In the genomic region with DNA sequence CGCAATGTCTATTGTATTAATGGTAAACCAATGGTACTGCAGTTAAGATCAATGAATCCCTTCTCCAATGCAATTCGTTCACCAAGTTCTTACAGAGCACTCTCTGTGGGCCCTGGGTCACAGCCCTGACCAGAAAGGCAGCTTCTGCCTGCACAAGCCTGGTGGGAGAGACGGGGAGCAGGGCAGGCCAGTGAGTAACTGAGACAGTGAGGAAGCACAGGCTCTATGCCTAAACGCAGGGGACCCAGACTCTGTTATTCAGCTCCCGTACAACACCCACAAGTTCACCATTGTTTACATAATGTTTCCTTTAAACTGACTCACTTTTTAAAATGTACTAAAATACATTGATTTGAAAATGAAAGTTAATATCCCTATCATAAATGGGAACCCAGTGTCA, we compare ENCODE assay signal across 11 cellular contexts. TPM values are rescaled to one million over a fixed set of nuclear protein-coding genes. Genes with fewer than 3 reads are reported as not detected.
DNase-seq lines count a peak whose midpoint lies in the region; ATAC-seq and TF ChIP-seq lines count a peak whose summit lies in the region.
"Had no signal": no experiment of that assay in that cellular context is flagged by ENCODE, and none has a peak within 500 bp of the region (broad histone marks: within the 10 kb centered on the region; RNA-seq: fewer than 3 reads in every experiment).

No MANE protein-coding gene starts in this region.

- intact Hi-C loops in stomach (cut with DNase I; ENCODE audit: low total_unique reads): loop anchor here (10.0 kb wide), 1 partner anchor 129 kb away; no protein-coding TSS in a partner anchor

- no peaks in the 10 kb centered on the region for H3K9me3 Mint-ChIP-seq in activated naive CD4-positive, alpha-beta T cell treated with anti-CD3 and anti-CD28 coated beads, Interleukin-2, amount 50 U/mL, for 24 hours
- H3K9me3 Mint-ChIP-seq in activated T-helper 17 cell treated with anti-CD3 and anti-CD28 coated beads, Interleukin-2, amount 50 U/mL, for 72 hours: peaks cover 4% of the 10 kb centered on the region

- no peak overlapping the region for H3K4me2 ChIP-seq in Karpas-422 (ENCODE audit: low read depth, low read length, poor library complexity, severe bottlenecking)

- H4K20me1 ChIP-seq in Karpas-422 (ENCODE audit: insufficient read depth, low read depth, low read length): no peaks in the 10 kb centered on the region

- 65 to 75% (median 74%) methylated on average over 5 of the region's 5 CpGs for WGBS in stomach, 5 donors

- H3K9me2 ChIP-seq in Karpas-422 (replicated peaks; ENCODE audit: insufficient read depth, low read length): no peaks in the 10 kb centered on the region

- peak overlapping the region; percentile 81 for H3K27ac Mint-ChIP-seq in activated naive CD4-positive, alpha-beta T cell treated with anti-CD3 and anti-CD28 coated beads, Interleukin-2, amount 50 U/mL, for 24 hours
- peak overlapping the region; percentile 78 for H3K27ac Mint-ChIP-seq in activated T-helper 17 cell treated with anti-CD3 and anti-CD28 coated beads, Interleukin-2, amount 50 U/mL, for 72 hours

- peaks cover 19% of the 10 kb centered on the region for H3K4me1 Mint-ChIP-seq in activated naive CD4-positive, alpha-beta T cell treated with anti-CD3 and anti-CD28 coated beads, Interleukin-2, amount 50 U/mL, for 24 hours
- H3K4me1 Mint-ChIP-seq in activated T-helper 17 cell treated with anti-CD3 and anti-CD28 coated beads, Interleukin-2, amount 50 U/mL, for 72 hours: peaks cover 14% of the 10 kb centered on the region

- TF ChIP-seq POLR2A in stomach (IDR thresholded peaks at IDR 0.05): no peak

- no peaks in the 10 kb centered on the region for H3K27me3 Mint-ChIP-seq in activated naive CD4-positive, alpha-beta T cell treated with anti-CD3 and anti-CD28 coated beads, Interleukin-2, amount 50 U/mL, for 24 hours
- H3K27me3 Mint-ChIP-seq in activated T-helper 17 cell treated with anti-CD3 and anti-CD28 coated beads, Interleukin-2, amount 50 U/mL, for 72 hours: no peaks in the 10 kb centered on the region

- peak overlapping the region; percentile 72 for H3K4me3 Mint-ChIP-seq in activated naive CD4-positive, alpha-beta T cell treated with anti-CD3 and anti-CD28 coated beads, Interleukin-2, amount 50 U/mL, for 24 hours
- peak overlapping the region; percentile 57 for H3K4me3 Mint-ChIP-seq in activated T-helper 17 cell treated with anti-CD3 and anti-CD28 coated beads, Interleukin-2, amount 50 U/mL, for 72 hours

- H3K4me1 ChIP-seq in stomach (peaks cover 0 to 23% (median 7%) of the 10 kb centered on the region in 4 donors), Karpas-422 (ENCODE audit: low read length) (no peaks in the 10 kb centered on the region)
- H3K4me1 ChIP-seq: foreskin keratinocyte, uterus had no signal

- H3K9ac ChIP-seq in Karpas-422 (ENCODE audit: low read length): no peak overlapping the region

- H3K4me3 ChIP-seq in stomach (no peak overlapping the region), Karpas-422 (ENCODE audit: low read length) (no peak overlapping the region)
- H3K4me3 ChIP-seq: uterus had no signal

- no peaks in the 10 kb centered on the region for H3K9me3 ChIP-seq in stomach
- no peaks in the 10 kb centered on the region for H3K9me3 ChIP-seq in Karpas-422 (ENCODE audit: low read length)
- H3K9me3 ChIP-seq: uterus had no signal

- no peaks in the 10 kb centered on the region for H3K79me2 ChIP-seq in Karpas-422 (ENCODE audit: low read length)

- H3K27ac ChIP-seq in stomach: peak overlapping the region in 3 of 5 donors; percentile 10 to 24 (median 10)
- H3K27ac ChIP-seq in Karpas-422 (ENCODE audit: low read length): no peak overlapping the region
- H3K27ac ChIP-seq: foreskin keratinocyte, uterus had no signal

- H3K36me3 ChIP-seq in stomach (peaks cover 6 to 52% (median 47%) of the 10 kb centered on the region in 4 donors), Karpas-422 (ENCODE audit: insufficient read depth, low read length) (no peaks in the 10 kb centered on the region)
- H3K36me3 ChIP-seq: uterus had no signal

- peak; percentile 59 for ATAC-seq in activated T-helper 17 cell treated with anti-CD3 and anti-CD28 coated beads, Interleukin-2, amount 50 U/mL, for 72 hours (replicated peaks)

- peaks cover 2% of the 10 kb centered on the region for H3K36me3 Mint-ChIP-seq in activated naive CD4-positive, alpha-beta T cell treated with anti-CD3 and anti-CD28 coated beads, Interleukin-2, amount 50 U/mL, for 24 hours
- no peaks in the 10 kb centered on the region for H3K36me3 Mint-ChIP-seq in activated T-helper 17 cell treated with anti-CD3 and anti-CD28 coated beads, Interleukin-2, amount 50 U/mL, for 72 hours (ENCODE audit: low read depth)

- no peak for TF ChIP-seq CTCF in stomach (IDR thresholded peaks at IDR 0.05)

- H2AFZ ChIP-seq in Karpas-422 (ENCODE audit: low read length): no peak overlapping the region

- no peaks in the 10 kb centered on the region for H3K27me3 ChIP-seq in stomach
- H3K27me3 ChIP-seq in Karpas-422 (ENCODE audit: low read length): no peaks in the 10 kb centered on the region
- H3K27me3 ChIP-seq: foreskin keratinocyte, uterus had no signal

- no peak for TF ChIP-seq EP300 in stomach (IDR thresholded peaks at IDR 0.05)

- no peak for DNase-seq in activated naive CD4-positive, alpha-beta T cell (lab: John Stamatoyannopoulos, UW)
- peak; percentile 69 for DNase-seq in iris pigment epithelial cell (ENCODE audit: low read depth)
- DNase-seq in stomach: no peak
- no peak for DNase-seq in Karpas-422
- DNase-seq in foreskin melanocyte: no peak
- DNase-seq in central memory CD4-positive, alpha-beta T cell: no peak
- DNase-seq: activated CD4-positive, CD25-positive, alpha-beta regulatory T cell treated with anti-CD3 and anti-CD28 coated beads, Interleukin-2, amount 50 U/mL, for 72 hours; uterus had no signal

RNA-seq across cellular contexts. Expression of gene CTSL, which starts 40.5 kb away (rescaled TPM):
- total RNA-seq in activated T-helper 17 cell treated with anti-CD3 and anti-CD28 coated beads, Interleukin-2, amount 50 U/mL, for 72 hours: 10 to 100 TPM; 13.2 to 43.0 TPM
- 100 to 1,000 TPM in 1 of 5 donors, 10 to 100 TPM in 3, 1 to 10 TPM in 1; 4.9 to 104 (median 22.2) TPM for total RNA-seq in stomach
- polyA plus RNA-seq in stomach: 10 to 100 TPM; 18.6 to 48.9 (median 46.6) TPM
- total RNA-seq in Karpas-422 (2014; rRNA removed; shearing (Covaris generic); ENCODE audit: low replicate concordance): not detected in 2 replicates
